Comparison of ENCODE assay signal across 8 cellular contexts in genomic region chr2:157261199-157261782, GRCh38. TPM values are rescaled to one million over a fixed set of nuclear protein-coding genes. Genes with fewer than 3 reads are reported as not detected.
DNase-seq lines count a peak whose midpoint lies in the region; TF ChIP-seq lines count a peak whose summit lies in the region.

No MANE protein-coding gene starts in this region.

- H2AFZ ChIP-seq in KMS-11 (ENCODE audit: low read depth), result peak overlapping the region; percentile 81

- H3K9me3 Mint-ChIP-seq in nephron progenitor cell, result no peaks in the 10 kb centered on the region

- peaks cover 5% of the 10 kb centered on the region for H3K36me3 Mint-ChIP-seq in nephron progenitor cell (ENCODE audit: low read depth)

- H3K4me1 Mint-ChIP-seq in nephron progenitor cell, result peaks cover 70% of the 10 kb centered on the region

- TF ChIP-seq CTCF in AG04450 (IDR thresholded peaks at IDR 0.05; ENCODE audit: low read depth, low read length), result no peak
- no peak for TF ChIP-seq CTCF in KMS-11 (conservative IDR thresholded peaks at IDR 0.05; ENCODE audit: low read depth, low read length)
- no peak for TF ChIP-seq CTCF in right atrium auricular region (IDR thresholded peaks at IDR 0.05)
- no peak for TF ChIP-seq CTCF in nephron progenitor cell (IDR thresholded peaks at IDR 0.05)

- H4K20me1 ChIP-seq in KMS-11 (ENCODE audit: insufficient read depth), result no peaks in the 10 kb centered on the region

- no peak overlapping the region for H3K27ac Mint-ChIP-seq in nephron progenitor cell

- H3K79me2 ChIP-seq in KMS-11 (ENCODE audit: insufficient read depth, low read depth), result no peaks in the 10 kb centered on the region

- CTCF ChIA-PET in AG04450 (lab: Charles Lee), result interaction anchor here (0.6 to 6.0 kb wide), 4 partner anchors 41 to 926 kb away, joined by 3 to 37 read pairs (median 4); no protein-coding TSS in a partner anchor

- POLR2A ChIA-PET in AG04450 (lab: Yijun Ruan, JAX), result interaction anchor here (0.6 to 1.1 kb wide), 3 partner anchors 15 to 68 kb away, joined by 3 to 6 read pairs (median 4); no protein-coding TSS in a partner anchor

- DNase-seq in AG04450 (ENCODE audit: low read depth, low spot score) (no peak), right atrium auricular region (ENCODE audit: low spot score) (peak; percentile 61), NCI-H1436 treated with DMSO at 0.1 percent for 48 hours (lab: John Stamatoyannopoulos, UW) (no peak), nephron progenitor cell (no peak), iPS-NIHi11 (ENCODE audit: low spot score) (no peak)
- peak; percentile 37 for DNase-seq in activated CD8-positive, alpha-beta memory T cell treated with anti-CD3 and anti-CD28 coated beads, Interleukin-2, amount 50 U/mL, for 4 hours
- DNase-seq in stimulated activated CD8-positive, alpha-beta memory T cell treated with anti-CD3 and anti-CD28 coated beads, Interleukin-15, amount 100 ng/mL, for 48 hours (ENCODE audit: low read depth in 2 of 2), result peak; percentile 51 to 59

- H3K27me3 Mint-ChIP-seq in nephron progenitor cell (ENCODE audit: low read depth, poor library complexity), result peaks cover 6% of the 10 kb centered on the region

- peak overlapping the region; percentile 61 for H3K4me2 ChIP-seq in KMS-11

- H3K27ac ChIP-seq in AG04450 (ENCODE audit: low read depth, low read length) (peak overlapping the region; percentile 55), KMS-11 (peak overlapping the region; percentile 52), right atrium auricular region (peak overlapping the region in 1 of 2 donors; percentile 16)

- H3K9me3 ChIP-seq in AG04450 (ENCODE audit: control insufficient read depth, insufficient read depth, low read length) (no peaks in the 10 kb centered on the region), right atrium auricular region (no peaks in the 10 kb centered on the region)

- H3K27me3 ChIP-seq in AG04450 (ENCODE audit: control insufficient read depth, insufficient read depth, low read length), result no peaks in the 10 kb centered on the region
- no peaks in the 10 kb centered on the region for H3K27me3 ChIP-seq in KMS-11 (ENCODE audit: insufficient read depth, low read depth)
- H3K27me3 ChIP-seq in right atrium auricular region, result no peaks in the 10 kb centered on the region

- peak overlapping the region; percentile 35; the same call in 1 of the 2 replicates for H3K9ac ChIP-seq in KMS-11

- H3K4me3 ChIP-seq in AG04450 (ENCODE audit: low read depth, low read length) (peak overlapping the region; percentile 50), KMS-11 (IDR thresholded peaks at IDR 0.05; ENCODE audit: insufficient read depth, low read depth, low read length) (no peak overlapping the region), right atrium auricular region (no peak overlapping the region)

- H3K4me1 ChIP-seq in KMS-11 (ENCODE audit: low read depth, poor library complexity, severe bottlenecking), result peaks cover 42% of the 10 kb centered on the region
- H3K4me1 ChIP-seq in right atrium auricular region, result peaks cover 0 to 18% of the 10 kb centered on the region in 2 donors

- no peak overlapping the region for H3K4me3 Mint-ChIP-seq in nephron progenitor cell

- H3K36me3 ChIP-seq in KMS-11 (ENCODE audit: insufficient read depth) (no peaks in the 10 kb centered on the region), right atrium auricular region (no peaks in the 10 kb centered on the region)

RNA-seq across cellular contexts. Expression of gene GALNT5, which starts 3.8 kb away (rescaled TPM):
- polyA plus RNA-seq in AG04450 (2011; rRNA removed), result 49.8 and 55.0 TPM in 2 replicates
- 45.3 and 53.8 TPM in 2 replicates for polyA minus RNA-seq in AG04450 (2011; rRNA and poly(A)+ RNA removed)
- under 1 TPM; 0.20 to 0.67 TPM for total RNA-seq in right atrium auricular region

Comparison
In these comparisons a context has a peak if more than half of its experiments do, and no peak if none do; other contexts are left out.
1. DNase-seq: peak in activated CD8-positive, alpha-beta memory T cell treated with anti-CD3 and anti-CD28 coated beads, Interleukin-2, amount 50 U/mL, for 4 hours (single experiment), right atrium auricular region (single experiment) and stimulated activated CD8-positive, alpha-beta memory T cell treated with anti-CD3 and anti-CD28 coated beads, Interleukin-15, amount 100 ng/mL, for 48 hours (2 of 2); none in AG04450 (single experiment), NCI-H1436 treated with DMSO at 0.1 percent for 48 hours (single experiment), nephron progenitor cell (single experiment) and iPS-NIHi11 (single experiment).